Comparison of ENCODE assay signal across 1 cellular context in genomic region chr21:41071410-41071809, GRCh38.
TF ChIP-seq lines count a peak whose summit lies in the region.

No MANE protein-coding gene starts in this region.

TF ChIP-seq in WTC11, 78 proteins besides CTCF, POLR2A, EP300 and RAD21 (continued from another document):
- TF ChIP-seq NFATC4 (CRISPR knock-in tag; IDR thresholded peaks at IDR 0.05): no peak
- no peak for TF ChIP-seq SMAD4 (CRISPR knock-in tag; IDR thresholded peaks at IDR 0.05)
- TF ChIP-seq, protein P1, sequence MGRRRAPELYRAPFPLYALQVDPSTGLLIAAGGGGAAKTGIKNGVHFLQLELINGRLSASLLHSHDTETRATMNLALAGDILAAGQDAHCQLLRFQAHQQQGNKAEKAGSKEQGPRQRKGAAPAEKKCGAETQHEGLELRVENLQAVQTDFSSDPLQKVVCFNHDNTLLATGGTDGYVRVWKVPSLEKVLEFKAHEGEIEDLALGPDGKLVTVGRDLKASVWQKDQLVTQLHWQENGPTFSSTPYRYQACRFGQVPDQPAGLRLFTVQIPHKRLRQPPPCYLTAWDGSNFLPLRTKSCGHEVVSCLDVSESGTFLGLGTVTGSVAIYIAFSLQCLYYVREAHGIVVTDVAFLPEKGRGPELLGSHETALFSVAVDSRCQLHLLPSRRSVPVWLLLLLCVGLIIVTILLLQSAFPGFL (CRISPR knock-in tag; IDR thresholded peaks at IDR 0.05; ENCODE audit: borderline replicate concordance): no peak
- TF ChIP-seq ZBTB43 (CRISPR knock-in tag; IDR thresholded peaks at IDR 0.05): no peak
- no peak for TF ChIP-seq FOXP1 (CRISPR knock-in tag; IDR thresholded peaks at IDR 0.05; ENCODE audit: borderline replicate concordance)
- no peak for TF ChIP-seq ZNF512 (CRISPR knock-in tag; IDR thresholded peaks at IDR 0.05; ENCODE audit: borderline replicate concordance)
- TF ChIP-seq ATF1 (CRISPR knock-in tag; IDR thresholded peaks at IDR 0.05): no peak
- TF ChIP-seq MXD4 (CRISPR knock-in tag; IDR thresholded peaks at IDR 0.05; ENCODE audit: borderline replicate concordance): no peak
- TF ChIP-seq STAT6 (CRISPR knock-in tag; conservative IDR thresholded peaks at IDR 0.05; ENCODE audit: low read depth): no peak
TF ChIP-seq in WTC11: peak in this region for 0.
